Comparison of ENCODE assay signal across 35 cellular contexts in the genomic region with DNA sequence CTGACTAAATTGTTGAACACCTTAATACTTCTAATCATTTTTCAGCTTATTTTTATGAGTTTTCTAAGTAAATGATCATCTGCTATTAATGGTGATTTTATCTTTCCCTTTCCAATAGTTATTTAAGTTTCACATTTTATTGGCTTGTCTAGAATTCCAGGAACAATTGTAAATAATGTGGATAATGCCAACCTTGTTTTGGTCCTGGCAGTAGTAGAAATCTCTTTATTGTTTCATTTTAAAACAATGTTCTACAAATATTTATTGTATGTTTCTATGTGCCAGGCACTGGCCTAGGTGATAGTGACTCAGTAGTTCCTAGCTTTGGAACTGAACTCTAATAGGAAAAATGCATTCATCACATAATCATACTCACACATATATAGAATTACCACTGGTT.
"Had no signal": no experiment of that assay in that cellular context is flagged by ENCODE, and none has a peak within 500 bp of the region (broad histone marks: within the 10 kb centered on the region; RNA-seq: fewer than 3 reads in every experiment).

No MANE protein-coding gene starts in this region.

- H3K4me2 ChIP-seq: PC-9 had no signal

- ATAC-seq: activated CD4-positive, CD25-positive, alpha-beta regulatory T cell treated with anti-CD3 and anti-CD28 coated beads, Interleukin-2, amount 50 U/mL, for 24 hours; activated T-cell treated with anti-CD3 and anti-CD28 coated beads, Interleukin-2, amount 50 U/mL, for 4 hours; body of pancreas; Right ventricle myocardium inferior had no signal

- DNase-seq: activated CD4-positive, alpha-beta memory T cell treated with anti-CD3 and anti-CD28 coated beads for 36 hours; activated CD4-positive, alpha-beta T cell treated with anti-CD3 and anti-CD28 coated beads for 4 hours; activated CD4-positive, alpha-beta T cell treated with anti-CD3 and anti-CD28 coated beads, Interleukin-2, amount 50 U/mL, for 1 hour; activated CD8-positive, alpha-beta memory T cell treated with anti-CD3 and anti-CD28 coated beads, Interleukin-2, amount 50 U/mL, for 4 hours; activated effector memory CD4-positive, alpha-beta T cell treated with anti-CD3 and anti-CD28 coated beads, Interleukin-2, amount 50 U/mL, for 16 hours; activated naive CD4-positive, alpha-beta T cell; activated naive CD4-positive, alpha-beta T cell treated with anti-CD3 and anti-CD28 coated beads, Interleukin-2, amount 50 U/mL, for 16 hours; activated T-cell treated with anti-CD3 and anti-CD28 coated beads for 4 hours; activated T-cell treated with anti-CD3 and anti-CD28 coated beads, Interleukin-2, amount 50 U/mL, for 4 hours; adrenal gland; body of pancreas; Kasumi-1; KG1; MM.1S; MV-4-11; NCI-H1092; NCI-H1436 treated with DMSO at 0.1 percent for 48 hours; NCI-H1694 treated with DMSO at 0.1 percent for 48 hours; NCI-H2029 treated with DMSO at 0.1 percent for 48 hours; NCI-H2107; NCI-H2171; NCI-H510A; NCI-H526; NCI-H748 treated with DMSO at 0.1 percent for 48 hours; NK-92 treated with Interleukin-12 subunit alpha and Interleukin-12 subunit beta, amount 100 ng/mL, for 24 hours; PC-9; SIG-M5; SW 1271; T-helper 1 cell; T-helper 2 cell; T-helper 9 cell had no signal

- H3K27ac ChIP-seq: adrenal gland, body of pancreas, breast epithelium, PC-9, RWPE1 had no signal

- H3K36me3 Mint-ChIP-seq: activated CD4-positive, alpha-beta memory T cell treated with anti-CD3 and anti-CD28 coated beads for 36 hours had no signal

- H3K27me3 ChIP-seq: adrenal gland, body of pancreas, breast epithelium had no signal

- H3K27ac Mint-ChIP-seq: activated CD4-positive, alpha-beta memory T cell treated with anti-CD3 and anti-CD28 coated beads for 36 hours had no signal

- H3K4me3 Mint-ChIP-seq: activated CD4-positive, alpha-beta memory T cell treated with anti-CD3 and anti-CD28 coated beads for 36 hours; activated T-cell treated with anti-CD3 and anti-CD28 coated beads, Interleukin-2, amount 50 U/mL, for 4 hours had no signal

- H3K4me3 ChIP-seq: adrenal gland, body of pancreas, breast epithelium, PC-9 had no signal

- H3K9me3 Mint-ChIP-seq: activated CD4-positive, alpha-beta memory T cell treated with anti-CD3 and anti-CD28 coated beads for 36 hours; activated T-cell treated with anti-CD3 and anti-CD28 coated beads, Interleukin-2, amount 50 U/mL, for 4 hours had no signal

- H2AFZ ChIP-seq: PC-9 had no signal

- H3K36me3 ChIP-seq: adrenal gland, breast epithelium had no signal

- H3K4me1 ChIP-seq: adrenal gland, body of pancreas, breast epithelium had no signal

- H3K9me3 ChIP-seq: adrenal gland, body of pancreas, breast epithelium had no signal
